ENCODE assay signal across 16 cellular contexts in the genomic region with DNA sequence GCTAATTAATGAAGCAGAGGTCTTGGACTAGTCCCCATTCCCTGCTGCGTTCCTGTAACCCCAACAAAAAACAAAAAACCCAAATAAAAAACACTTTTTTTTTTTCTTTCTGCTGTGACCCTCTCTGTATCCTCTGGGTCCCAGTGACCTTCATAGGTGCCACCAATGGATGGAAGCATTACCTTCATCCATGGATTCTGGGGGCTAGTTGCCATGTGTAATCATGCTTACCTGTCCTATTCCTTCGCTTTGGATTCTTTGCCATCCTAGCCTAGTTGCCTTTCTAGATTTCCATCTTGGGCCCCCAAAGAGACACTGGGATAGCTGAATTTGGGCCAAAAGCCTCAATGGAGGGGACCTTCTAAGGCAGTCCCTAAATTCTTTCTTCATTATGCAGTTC.
A peak's percentile ranks its signal among the peaks of the same experiment; 100 is the strongest.
DNase-seq lines count a peak whose midpoint lies in the region; ATAC-seq lines count a peak whose summit lies in the region.
"Had no signal": no experiment of that assay in that cellular context is flagged by ENCODE, and none has a peak within 500 bp of the region (broad histone marks: within the 10 kb centered on the region; RNA-seq: fewer than 3 reads in every experiment).

No MANE protein-coding gene starts in this region.

- H2AFZ ChIP-seq in mesenchymal stem cell (ENCODE audit: low read depth, low read length): no peak overlapping the region

- no peak for ATAC-seq in natural killer cell treated with Interleukin-12 subunit alpha and Interleukin-12 subunit beta and Interleukin-15 and Interleukin-18, amount 100 ng/mL, for 72 hours
- ATAC-seq: activated CD4-positive, CD25-positive, alpha-beta regulatory T cell treated with anti-CD3 and anti-CD28 coated beads, Interleukin-2, amount 50 U/mL, for 24 hours; CD8-positive, alpha-beta T cell had no signal

- H3K4me1 ChIP-seq in adipocyte (ENCODE audit: control insufficient read depth, insufficient read depth, low read length) (no peaks in the 10 kb centered on the region), iPS DF 6.9 (ENCODE audit: control insufficient read depth, insufficient read depth, low read length) (no peaks in the 10 kb centered on the region), mesenchymal stem cell (ENCODE audit: control insufficient read depth, insufficient read depth, low read depth, low read length) (no peaks in the 10 kb centered on the region)
- H3K4me1 ChIP-seq: colonic mucosa, Peyer's patch, thyroid gland had no signal

- no peak overlapping the region for H4K91ac ChIP-seq in mesenchymal stem cell (ENCODE audit: low read length)

- H3K4me2 ChIP-seq in mesenchymal stem cell (ENCODE audit: low read length, poor library complexity, severe bottlenecking): no peak overlapping the region

- no peak overlapping the region for H3K4me3 Mint-ChIP-seq in natural killer cell treated with Interleukin-12 subunit alpha and Interleukin-12 subunit beta and Interleukin-15 and Interleukin-18, amount 100 ng/mL, for 72 hours
- H3K4me3 Mint-ChIP-seq: activated naive CD8-positive, alpha-beta T cell treated with anti-CD3 and anti-CD28 coated beads for 36 hours; CD8-positive, alpha-beta T cell had no signal

- H2BK12ac ChIP-seq in mesenchymal stem cell (ENCODE audit: low read length in 2 of 2): no peak overlapping the region

- no peaks in the 10 kb centered on the region for H3K79me1 ChIP-seq in mesenchymal stem cell (replicated peaks; ENCODE audit: low read length, poor library complexity, severe bottlenecking)

- H3K9me3 ChIP-seq in adipocyte (ENCODE audit: control insufficient read depth, low read length) (peaks cover 37% of the 10 kb centered on the region), iPS DF 6.9 (ENCODE audit: control insufficient read depth, insufficient read depth, low read length) (no peaks in the 10 kb centered on the region; the same call in 1 of the 2 replicates), mesenchymal stem cell (ENCODE audit: control insufficient read depth, low read length) (peaks cover 54% of the 10 kb centered on the region)
- H3K9me3 ChIP-seq: colonic mucosa, thyroid gland had no signal

- H3K36me3 ChIP-seq in adipocyte (ENCODE audit: control insufficient read depth, insufficient read depth, low read length, severe bottlenecking): no peaks in the 10 kb centered on the region
- no peaks in the 10 kb centered on the region for H3K36me3 ChIP-seq in iPS DF 6.9 (ENCODE audit: control insufficient read depth, insufficient read depth, low read length)
- H3K36me3 ChIP-seq in mesenchymal stem cell (ENCODE audit: control insufficient read depth in 1 of 2, insufficient read depth in 2 of 2, low read depth in 1 of 2, low read length in 2 of 2): no peaks in the 10 kb centered on the region
- H3K36me3 ChIP-seq: colonic mucosa, Peyer's patch, thyroid gland had no signal

- no peak overlapping the region for H3K27ac Mint-ChIP-seq in natural killer cell treated with Interleukin-12 subunit alpha and Interleukin-12 subunit beta and Interleukin-15 and Interleukin-18, amount 100 ng/mL, for 72 hours
- H3K27ac Mint-ChIP-seq: activated naive CD8-positive, alpha-beta T cell treated with anti-CD3 and anti-CD28 coated beads for 36 hours; CD8-positive, alpha-beta T cell had no signal

- no peaks in the 10 kb centered on the region for H3K36me3 Mint-ChIP-seq in natural killer cell treated with Interleukin-12 subunit alpha and Interleukin-12 subunit beta and Interleukin-15 and Interleukin-18, amount 100 ng/mL, for 72 hours
- H3K36me3 Mint-ChIP-seq: activated naive CD8-positive, alpha-beta T cell treated with anti-CD3 and anti-CD28 coated beads for 36 hours; CD8-positive, alpha-beta T cell had no signal

- H2AK5ac ChIP-seq in mesenchymal stem cell (ENCODE audit: low read length, severe bottlenecking): no peak overlapping the region

- no peaks in the 10 kb centered on the region for H3K4me1 Mint-ChIP-seq in natural killer cell treated with Interleukin-12 subunit alpha and Interleukin-12 subunit beta and Interleukin-15 and Interleukin-18, amount 100 ng/mL, for 72 hours (ENCODE audit: low read depth in 2 of 2)
- H3K4me1 Mint-ChIP-seq: activated naive CD8-positive, alpha-beta T cell treated with anti-CD3 and anti-CD28 coated beads for 36 hours had no signal

- DNase-seq in DMS53 (lab: John Stamatoyannopoulos, UW) (peak; percentile 72), DMS53 treated with DMSO at 0.1 percent for 48 hours (lab: John Stamatoyannopoulos, UW; ENCODE audit: unreplicated experiment) (no peak), KBM-7 (peak; percentile 4), adipocyte (ENCODE audit: low read depth) (peak; percentile 4), iPS DF 6.9 (ENCODE audit: low read depth, low spot score) (peak; percentile 37), mesenchymal stem cell (no peak), glomerular visceral epithelial cell (ENCODE audit: extremely low spot score) (no peak)
- no peak for DNase-seq in natural killer cell treated with Interleukin-12 subunit alpha and Interleukin-12 subunit beta and Interleukin-15 and Interleukin-18, amount 100 ng/mL, for 72 hours (ENCODE audit: low spot score)
- DNase-seq: 8988T; activated naive CD8-positive, alpha-beta T cell treated with anti-CD3 and anti-CD28 coated beads for 36 hours; CD8-positive, alpha-beta T cell; colonic mucosa; Peyer's patch; stimulated activated CD4-positive, alpha-beta T cell treated with anti-CD3 and anti-CD28 coated beads, Interleukin-15, amount 100 ng/mL, for 24 hours; thyroid gland had no signal

- H3K9me3 Mint-ChIP-seq in natural killer cell treated with Interleukin-12 subunit alpha and Interleukin-12 subunit beta and Interleukin-15 and Interleukin-18, amount 100 ng/mL, for 72 hours: peaks cover 19% of the 10 kb centered on the region

- H3K9ac ChIP-seq in adipocyte (ENCODE audit: low read length) (no peak overlapping the region), mesenchymal stem cell (ENCODE audit: low read length) (no peak overlapping the region)

- H2BK5ac ChIP-seq in mesenchymal stem cell (ENCODE audit: low read depth, low read length, poor library complexity, severe bottlenecking): no peak overlapping the region

- H3K27me3 Mint-ChIP-seq in natural killer cell treated with Interleukin-12 subunit alpha and Interleukin-12 subunit beta and Interleukin-15 and Interleukin-18, amount 100 ng/mL, for 72 hours: no peaks in the 10 kb centered on the region
- H3K27me3 Mint-ChIP-seq: activated naive CD8-positive, alpha-beta T cell treated with anti-CD3 and anti-CD28 coated beads for 36 hours had no signal

- H3K4me3 ChIP-seq in adipocyte (ENCODE audit: low read length): no peak overlapping the region
- H3K4me3 ChIP-seq in iPS DF 6.9 (ENCODE audit: low read length): no peak overlapping the region
- H3K4me3 ChIP-seq in mesenchymal stem cell (ENCODE audit: insufficient read depth in 1 of 2, low read depth in 1 of 2, low read length in 2 of 2): no peak overlapping the region
- H3K4me3 ChIP-seq: colonic mucosa, Peyer's patch, thyroid gland had no signal

- H3K27me3 ChIP-seq in adipocyte (replicated peaks; ENCODE audit: control insufficient read depth, insufficient read depth, low read length) (no peaks in the 10 kb centered on the region), iPS DF 6.9 (ENCODE audit: control insufficient read depth, insufficient read depth, low read length) (no peaks in the 10 kb centered on the region), mesenchymal stem cell (ENCODE audit: control insufficient read depth in 1 of 2, insufficient read depth in 1 of 2, low read length in 2 of 2) (no peaks in the 10 kb centered on the region)
- H3K27me3 ChIP-seq: colonic mucosa, Peyer's patch, thyroid gland had no signal

- H4K8ac ChIP-seq in mesenchymal stem cell (ENCODE audit: low read length): no peak overlapping the region

- no peak overlapping the region for H3K14ac ChIP-seq in mesenchymal stem cell (ENCODE audit: low read length in 2 of 2)

- H3K4ac ChIP-seq in mesenchymal stem cell (ENCODE audit: low read depth in 1 of 2, low read length in 2 of 2): no peak overlapping the region

- H2BK120ac ChIP-seq in mesenchymal stem cell (ENCODE audit: low read depth, low read length): no peak overlapping the region

- no peak overlapping the region for H3K27ac ChIP-seq in iPS DF 6.9 (ENCODE audit: low read length)
- no peak overlapping the region for H3K27ac ChIP-seq in mesenchymal stem cell (ENCODE audit: low read length, poor library complexity, severe bottlenecking)
- H3K27ac ChIP-seq: colonic mucosa, Peyer's patch, thyroid gland had no signal

- H3K18ac ChIP-seq in mesenchymal stem cell (ENCODE audit: low read depth in 1 of 2, low read length in 2 of 2): no peak overlapping the region

- no peak overlapping the region for H2BK15ac ChIP-seq in mesenchymal stem cell (ENCODE audit: low read depth, poor library complexity, severe bottlenecking)

- WGBS in iPS DF 6.9 (ENCODE audit: insufficient coverage, insufficient read length): no CpG with 5 or more reads among the region's 2 CpGs
- 43% methylated on average over 2 of the region's 2 CpGs for WGBS in mesenchymal stem cell

- in situ Hi-C loops in KBM-7 (cut with MboI; ENCODE audit: low pct_unique_long_range_greater_than_20kb, low sequenced_read_pairs): no loop called here

- H3K23ac ChIP-seq in mesenchymal stem cell (ENCODE audit: low read length in 2 of 2): no peak overlapping the region

Comparison
In these comparisons a context has a peak if more than half of its experiments do, and no peak if none do; other contexts are left out.
1. DNase-seq: peak in DMS53 (single experiment), KBM-7 (single experiment), adipocyte (single experiment) and iPS DF 6.9 (single experiment); none in DMS53 treated with DMSO at 0.1 percent for 48 hours (single experiment), natural killer cell treated with Interleukin-12 subunit alpha and Interleukin-12 subunit beta and Interleukin-15 and Interleukin-18, amount 100 ng/mL, for 72 hours (single experiment), mesenchymal stem cell (single experiment) and glomerular visceral epithelial cell (single experiment).